ENCODE assay signal across 23 cellular contexts in the genomic region with DNA sequence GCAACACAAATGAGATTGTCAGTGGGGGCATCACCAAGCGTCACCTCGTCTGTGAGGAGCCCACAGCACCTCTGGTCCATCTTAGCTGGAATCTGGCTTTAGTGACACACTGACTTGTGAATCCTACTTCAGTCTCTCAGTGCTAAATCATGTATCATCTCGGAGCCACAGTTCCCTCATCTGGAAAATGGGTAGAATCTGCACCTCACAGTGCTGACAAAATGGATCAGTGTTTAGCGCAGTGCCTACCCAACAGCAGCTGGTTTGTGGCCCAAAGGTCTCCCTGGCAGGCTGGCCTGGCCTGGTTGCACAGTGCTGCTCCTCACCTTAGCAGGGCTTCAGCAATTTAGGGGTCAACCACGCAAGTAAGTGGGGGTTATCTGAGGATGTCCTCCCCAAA. TPM values are rescaled to one million over a fixed set of nuclear protein-coding genes. Genes with fewer than 3 reads are reported as not detected.
"Had no signal": no experiment of that assay in that cellular context is flagged by ENCODE, and none has a peak within 500 bp of the region (broad histone marks: within the 10 kb centered on the region; RNA-seq: fewer than 3 reads in every experiment).

No MANE protein-coding gene starts in this region.

- H3K9me3 Mint-ChIP-seq: natural killer cell treated with Interleukin-12 subunit alpha and Interleukin-12 subunit beta and Interleukin-15 and Interleukin-18, amount 100 ng/mL, for 72 hours had no signal

- H3K4me3 Mint-ChIP-seq: memory B cell; natural killer cell treated with Interleukin-12 subunit alpha and Interleukin-12 subunit beta and Interleukin-15 and Interleukin-18, amount 100 ng/mL, for 72 hours; neural progenitor cell had no signal

- H3K9ac ChIP-seq: neural progenitor cell had no signal

- H2AFZ ChIP-seq: neural progenitor cell had no signal

- H3K27ac ChIP-seq: dorsolateral prefrontal cortex, heart right ventricle, left lung, lower lobe of right lung, neural progenitor cell, ovary, right atrium auricular region, sigmoid colon, skin epidermis, suprapubic skin, tibial artery had no signal

- H3K4me2 ChIP-seq: neural progenitor cell had no signal

- H3K9me3 ChIP-seq: lower lobe of right lung, ovary, sigmoid colon, suprapubic skin, tibial artery had no signal

- ATAC-seq: heart right ventricle; left lung; lower lobe of right lung; natural killer cell treated with Interleukin-12 subunit alpha and Interleukin-12 subunit beta and Interleukin-15 and Interleukin-18, amount 100 ng/mL, for 72 hours had no signal

- H3K4me1 ChIP-seq: left lung, lower lobe of right lung, right atrium auricular region, sigmoid colon had no signal

- H3K27ac Mint-ChIP-seq: memory B cell; natural killer cell treated with Interleukin-12 subunit alpha and Interleukin-12 subunit beta and Interleukin-15 and Interleukin-18, amount 100 ng/mL, for 72 hours; neural progenitor cell had no signal

- H3K36me3 ChIP-seq: neural progenitor cell, ovary had no signal

- H3K27me3 Mint-ChIP-seq: memory B cell; natural killer cell treated with Interleukin-12 subunit alpha and Interleukin-12 subunit beta and Interleukin-15 and Interleukin-18, amount 100 ng/mL, for 72 hours had no signal

- H3K27me3 ChIP-seq: dorsolateral prefrontal cortex, heart right ventricle, left lung, neural progenitor cell, ovary, right atrium auricular region, sigmoid colon, suprapubic skin, tibial artery had no signal

- H3K4me1 Mint-ChIP-seq: memory B cell, neural progenitor cell had no signal

- H3K4me3 ChIP-seq: dorsolateral prefrontal cortex, heart right ventricle, left lung, lower lobe of right lung, neural progenitor cell, ovary, right atrium auricular region, sigmoid colon, skin epidermis, suprapubic skin, tibial artery had no signal

- DNase-seq: cortex of kidney; dorsolateral prefrontal cortex; effector CD8-positive, alpha-beta T cell; heart right ventricle; hypothalamus; kidney glomerular epithelial cell; left lung; lower lobe of right lung; midbrain; nucleus accumbens; ovary; sigmoid colon; stimulated activated CD4-positive, alpha-beta T cell treated with anti-CD3 and anti-CD28 coated beads, Interleukin-2, amount 100 ng/mL, for 24 hours; stimulated activated CD4-positive, alpha-beta T cell treated with anti-CD3 and anti-CD28 coated beads, Interleukin-4, amount 100 ng/mL, for 4 hours; stimulated activated naive CD4-positive, alpha-beta T cell; tibial artery had no signal

RNA-seq across cellular contexts. Expression of gene TMEM37, which starts 54.8 kb away (rescaled TPM):
- total RNA-seq: frontal cortex; natural killer cell treated with Interleukin-12 subunit alpha and Interleukin-12 subunit beta and Interleukin-15 and Interleukin-18, amount 100 ng/mL, for 72 hours had no signal
